Comparison of ENCODE assay signal across 9 cellular contexts in the genomic region with DNA sequence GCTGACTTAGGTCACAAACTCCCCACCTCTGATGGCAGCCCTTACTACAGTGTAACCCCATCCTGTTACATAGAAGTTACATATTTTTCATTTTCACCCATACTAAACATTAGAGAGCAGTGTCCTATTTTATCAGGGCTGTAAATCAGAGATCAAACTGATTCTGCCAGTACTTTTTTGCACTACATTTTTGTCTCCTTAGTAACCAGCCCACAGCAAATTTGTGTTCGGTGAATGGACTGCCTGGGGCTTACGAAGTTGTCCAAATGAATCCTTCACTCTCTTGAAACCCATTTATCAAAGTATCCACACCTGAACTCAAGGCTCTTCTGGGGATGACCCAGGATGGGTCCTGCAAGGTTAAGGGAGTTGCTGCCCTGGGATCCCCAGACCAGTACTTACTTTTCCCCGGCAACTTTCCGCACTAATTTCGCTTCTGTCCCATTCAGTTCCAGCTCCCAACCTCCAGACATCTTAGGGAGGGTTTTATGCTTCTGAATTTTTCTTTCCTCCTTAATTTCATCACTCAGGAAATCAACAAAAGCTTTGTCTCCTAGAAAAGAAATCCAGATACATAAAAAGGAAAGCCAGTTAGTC. TPM values are rescaled to one million over a fixed set of nuclear protein-coding genes. Genes with fewer than 3 reads are reported as not detected.
DNase-seq lines count a peak whose midpoint lies in the region; ATAC-seq, FAIRE-seq and TF ChIP-seq lines count a peak whose summit lies in the region.
"Had no signal": no experiment of that assay in that cellular context is flagged by ENCODE, and none has a peak within 500 bp of the region (broad histone marks: within the 10 kb centered on the region; RNA-seq: fewer than 3 reads in every experiment).

No MANE protein-coding gene starts in this region.

- peak overlapping the region; percentile 76 for H3K27ac ChIP-seq in WERI-Rb-1
- no peak overlapping the region for H3K27ac ChIP-seq in small intestine (ENCODE audit: low read depth in 1 of 2, low read length in 1 of 2)

- no peak for TF ChIP-seq CTCF in WERI-Rb-1 (IDR thresholded peaks at IDR 0.05; ENCODE audit: low read depth, low read length)

- ATAC-seq in GM18858 (IDR thresholded peaks at IDR 0.05; ENCODE audit: unreplicated experiment) = no peak
- ATAC-seq in HG02610 (IDR thresholded peaks at IDR 0.05; ENCODE audit: unreplicated experiment) = no peak

- H3K36me3 ChIP-seq in HAP-1 (replicated peaks) = peaks cover 60% of the 10 kb centered on the region
- peaks cover 54% of the 10 kb centered on the region for H3K36me3 ChIP-seq in WERI-Rb-1
- peaks cover 9 to 17% of the 10 kb centered on the region in 2 donors for H3K36me3 ChIP-seq in small intestine (ENCODE audit: control insufficient read depth in 2 of 2, insufficient read depth in 2 of 2, low read length in 2 of 2)

- H3K27me3 ChIP-seq in HAP-1 (ENCODE audit: low read depth) = no peaks in the 10 kb centered on the region
- no peaks in the 10 kb centered on the region for H3K27me3 ChIP-seq in WERI-Rb-1 (ENCODE audit: insufficient read depth, low read depth, severe bottlenecking)
- no peaks in the 10 kb centered on the region for H3K27me3 ChIP-seq in small intestine (ENCODE audit: control insufficient read depth in 2 of 2, insufficient read depth in 2 of 2, low read length in 2 of 2)

- in situ Hi-C loops in HAP-1 (cut with MboI; ENCODE audit: low sequenced_read_pairs) = no loop called here

- H3K4me1 ChIP-seq in HAP-1 (peaks cover 18% of the 10 kb centered on the region), small intestine (ENCODE audit: control insufficient read depth in 2 of 2, insufficient read depth in 1 of 2, low read depth in 1 of 2, low read length in 1 of 2) (peaks cover 0 to 10% of the 10 kb centered on the region in 2 donors)

- no peak for FAIRE-seq in small intestine (lab: Jason Lieb, UNC)

- DNase-seq in HAP-1 (ENCODE audit: low spot score in 2 of 2) (no peak), WERI-Rb-1 (no peak), foreskin melanocyte (peak; percentile 19), small intestine (no peak), NCI-H146 (lab: John Stamatoyannopoulos, UW) (no peak)
- DNase-seq in stimulated activated CD8-positive, alpha-beta memory T cell treated with anti-CD3 and anti-CD28 coated beads, Interleukin-4, amount 100 ng/mL, for 48 hours = no peak
- DNase-seq: NCI-H1694 treated with DMSO at 0.1 percent for 48 hours had no signal

- WGBS in small intestine, 3 donors = 26 to 48% (median 29%) methylated on average over 5 of the region's 5 CpGs

- H3K9me3 ChIP-seq in HAP-1 (no peaks in the 10 kb centered on the region), WERI-Rb-1 (ENCODE audit: severe bottlenecking) (no peaks in the 10 kb centered on the region), small intestine (ENCODE audit: control insufficient read depth, low read depth) (no peaks in the 10 kb centered on the region)

- H3K4me3 ChIP-seq in HAP-1 = peak overlapping the region; percentile 56
- peak overlapping the region; percentile 70 for H3K4me3 ChIP-seq in WERI-Rb-1 (ENCODE audit: low read depth, low read length)
- peak overlapping the region; percentile 69 to 86 for H3K4me3 ChIP-seq in small intestine (ENCODE audit: low read depth in 1 of 2, low read length in 2 of 2)

RNA-seq across cellular contexts. Expression of gene C1QBP, which starts 1.1 kb away (rescaled TPM):
- 100 to 1,000 TPM in 1 of 3 donors, 10 to 100 TPM in 2; 83.9 to 291 (median 95.1) TPM for polyA plus RNA-seq in small intestine

RNA-seq across cellular contexts. Expression of gene RPAIN, which starts 17.8 kb away (rescaled TPM):
- 10 to 100 TPM; 27.3 to 32.6 (median 29.2) TPM for polyA plus RNA-seq in small intestine

RNA-seq across cellular contexts. Expression of gene NUP88, which starts 18.4 kb away (rescaled TPM):
- 10 to 100 TPM; 62.0 to 71.2 (median 65.7) TPM for polyA plus RNA-seq in small intestine

RNA-seq across cellular contexts. Expression of gene DHX33, which starts 31.0 kb away (rescaled TPM):
- polyA plus RNA-seq in small intestine = 1 to 10 TPM; 2.4 to 7.6 (median 3.1) TPM

RNA-seq across cellular contexts. Expression of gene DERL2, which starts 48.2 kb away (rescaled TPM):
- polyA plus RNA-seq in small intestine = 10 to 100 TPM; 57.5 to 61.6 (median 60.8) TPM
